ENCODE assay signal across 1 cellular context in genomic region chr11:69704508-69705245, GRCh38.
TF ChIP-seq lines count a peak whose summit lies in the region.

No MANE protein-coding gene starts in this region.

TF ChIP-seq in WTC11, 78 proteins besides CTCF, POLR2A, EP300 and RAD21 (continued from another document and continues in another):
- TF ChIP-seq, protein P1, sequence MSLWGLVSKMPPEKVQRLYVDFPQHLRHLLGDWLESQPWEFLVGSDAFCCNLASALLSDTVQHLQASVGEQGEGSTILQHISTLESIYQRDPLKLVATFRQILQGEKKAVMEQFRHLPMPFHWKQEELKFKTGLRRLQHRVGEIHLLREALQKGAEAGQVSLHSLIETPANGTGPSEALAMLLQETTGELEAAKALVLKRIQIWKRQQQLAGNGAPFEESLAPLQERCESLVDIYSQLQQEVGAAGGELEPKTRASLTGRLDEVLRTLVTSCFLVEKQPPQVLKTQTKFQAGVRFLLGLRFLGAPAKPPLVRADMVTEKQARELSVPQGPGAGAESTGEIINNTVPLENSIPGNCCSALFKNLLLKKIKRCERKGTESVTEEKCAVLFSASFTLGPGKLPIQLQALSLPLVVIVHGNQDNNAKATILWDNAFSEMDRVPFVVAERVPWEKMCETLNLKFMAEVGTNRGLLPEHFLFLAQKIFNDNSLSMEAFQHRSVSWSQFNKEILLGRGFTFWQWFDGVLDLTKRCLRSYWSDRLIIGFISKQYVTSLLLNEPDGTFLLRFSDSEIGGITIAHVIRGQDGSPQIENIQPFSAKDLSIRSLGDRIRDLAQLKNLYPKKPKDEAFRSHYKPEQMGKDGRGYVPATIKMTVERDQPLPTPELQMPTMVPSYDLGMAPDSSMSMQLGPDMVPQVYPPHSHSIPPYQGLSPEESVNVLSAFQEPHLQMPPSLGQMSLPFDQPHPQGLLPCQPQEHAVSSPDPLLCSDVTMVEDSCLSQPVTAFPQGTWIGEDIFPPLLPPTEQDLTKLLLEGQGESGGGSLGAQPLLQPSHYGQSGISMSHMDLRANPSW (CRISPR knock-in tag; conservative IDR thresholded peaks at IDR 0.05; ENCODE audit: low read depth): no peak
- TF ChIP-seq ZNF281 (CRISPR knock-in tag; IDR thresholded peaks at IDR 0.05) (no peak), HMGXB4 (CRISPR knock-in tag; IDR thresholded peaks at IDR 0.05) (peak; percentile 86), FOXJ3 (CRISPR knock-in tag; IDR thresholded peaks at IDR 0.05; ENCODE audit: borderline replicate concordance) (no peak), SMAD3 (CRISPR knock-in tag; IDR thresholded peaks at IDR 0.05; ENCODE audit: borderline replicate concordance) (no peak), ARID4B (CRISPR knock-in tag; IDR thresholded peaks at IDR 0.05; ENCODE audit: borderline replicate concordance) (no peak), ZNF532 (CRISPR knock-in tag; IDR thresholded peaks at IDR 0.05; ENCODE audit: borderline replicate concordance) (no peak), RORB (CRISPR knock-in tag; IDR thresholded peaks at IDR 0.05) (no peak), ZNF423 (CRISPR knock-in tag; IDR thresholded peaks at IDR 0.05) (no peak), IRF2 (CRISPR knock-in tag; IDR thresholded peaks at IDR 0.05; ENCODE audit: borderline replicate concordance, low read depth) (no peak), CBFB (CRISPR knock-in tag; IDR thresholded peaks at IDR 0.05; ENCODE audit: low read depth) (0 out of 2 replicates have a peak, but pooled peaks have one; percentile 31), FOXP1 (CRISPR knock-in tag; IDR thresholded peaks at IDR 0.05; ENCODE audit: borderline replicate concordance) (no peak), SP1 (CRISPR knock-in tag; conservative IDR thresholded peaks at IDR 0.05) (peak; percentile 46), HMGA2 (CRISPR knock-in tag; IDR thresholded peaks at IDR 0.05) (no peak), GTF2I (CRISPR knock-in tag; conservative IDR thresholded peaks at IDR 0.05) (no peak), IRF1 (CRISPR knock-in tag; IDR thresholded peaks at IDR 0.05) (no peak), ELF4 (CRISPR knock-in tag; IDR thresholded peaks at IDR 0.05; ENCODE audit: low read depth) (no peak), ATF2 (CRISPR knock-in tag; IDR thresholded peaks at IDR 0.05; ENCODE audit: borderline replicate concordance, low read depth) (no peak), ESRRA (CRISPR knock-in tag; IDR thresholded peaks at IDR 0.05; ENCODE audit: borderline replicate concordance) (no peak)
- TF ChIP-seq, protein P2, sequence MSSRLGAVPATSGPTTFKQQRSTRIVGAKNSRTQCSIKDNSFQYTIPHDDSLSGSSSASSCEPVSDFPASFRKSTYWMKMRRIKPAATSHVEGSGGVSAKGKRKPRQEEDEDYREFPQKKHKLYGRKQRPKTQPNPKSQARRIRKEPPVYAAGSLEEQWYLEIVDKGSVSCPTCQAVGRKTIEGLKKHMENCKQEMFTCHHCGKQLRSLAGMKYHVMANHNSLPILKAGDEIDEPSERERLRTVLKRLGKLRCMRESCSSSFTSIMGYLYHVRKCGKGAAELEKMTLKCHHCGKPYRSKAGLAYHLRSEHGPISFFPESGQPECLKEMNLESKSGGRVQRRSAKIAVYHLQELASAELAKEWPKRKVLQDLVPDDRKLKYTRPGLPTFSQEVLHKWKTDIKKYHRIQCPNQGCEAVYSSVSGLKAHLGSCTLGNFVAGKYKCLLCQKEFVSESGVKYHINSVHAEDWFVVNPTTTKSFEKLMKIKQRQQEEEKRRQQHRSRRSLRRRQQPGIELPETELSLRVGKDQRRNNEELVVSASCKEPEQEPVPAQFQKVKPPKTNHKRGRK (CRISPR knock-in tag; IDR thresholded peaks at IDR 0.05; ENCODE audit: borderline replicate concordance): no peak
- TF ChIP-seq, protein P3, sequence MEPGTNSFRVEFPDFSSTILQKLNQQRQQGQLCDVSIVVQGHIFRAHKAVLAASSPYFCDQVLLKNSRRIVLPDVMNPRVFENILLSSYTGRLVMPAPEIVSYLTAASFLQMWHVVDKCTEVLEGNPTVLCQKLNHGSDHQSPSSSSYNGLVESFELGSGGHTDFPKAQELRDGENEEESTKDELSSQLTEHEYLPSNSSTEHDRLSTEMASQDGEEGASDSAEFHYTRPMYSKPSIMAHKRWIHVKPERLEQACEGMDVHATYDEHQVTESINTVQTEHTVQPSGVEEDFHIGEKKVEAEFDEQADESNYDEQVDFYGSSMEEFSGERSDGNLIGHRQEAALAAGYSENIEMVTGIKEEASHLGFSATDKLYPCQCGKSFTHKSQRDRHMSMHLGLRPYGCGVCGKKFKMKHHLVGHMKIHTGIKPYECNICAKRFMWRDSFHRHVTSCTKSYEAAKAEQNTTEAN (CRISPR knock-in tag; IDR thresholded peaks at IDR 0.05): no peak
- TF ChIP-seq, protein P4, sequence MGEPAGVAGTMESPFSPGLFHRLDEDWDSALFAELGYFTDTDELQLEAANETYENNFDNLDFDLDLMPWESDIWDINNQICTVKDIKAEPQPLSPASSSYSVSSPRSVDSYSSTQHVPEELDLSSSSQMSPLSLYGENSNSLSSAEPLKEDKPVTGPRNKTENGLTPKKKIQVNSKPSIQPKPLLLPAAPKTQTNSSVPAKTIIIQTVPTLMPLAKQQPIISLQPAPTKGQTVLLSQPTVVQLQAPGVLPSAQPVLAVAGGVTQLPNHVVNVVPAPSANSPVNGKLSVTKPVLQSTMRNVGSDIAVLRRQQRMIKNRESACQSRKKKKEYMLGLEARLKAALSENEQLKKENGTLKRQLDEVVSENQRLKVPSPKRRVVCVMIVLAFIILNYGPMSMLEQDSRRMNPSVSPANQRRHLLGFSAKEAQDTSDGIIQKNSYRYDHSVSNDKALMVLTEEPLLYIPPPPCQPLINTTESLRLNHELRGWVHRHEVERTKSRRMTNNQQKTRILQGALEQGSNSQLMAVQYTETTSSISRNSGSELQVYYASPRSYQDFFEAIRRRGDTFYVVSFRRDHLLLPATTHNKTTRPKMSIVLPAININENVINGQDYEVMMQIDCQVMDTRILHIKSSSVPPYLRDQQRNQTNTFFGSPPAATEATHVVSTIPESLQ (CRISPR knock-in tag; IDR thresholded peaks at IDR 0.05): no peak
- TF ChIP-seq, protein P5, sequence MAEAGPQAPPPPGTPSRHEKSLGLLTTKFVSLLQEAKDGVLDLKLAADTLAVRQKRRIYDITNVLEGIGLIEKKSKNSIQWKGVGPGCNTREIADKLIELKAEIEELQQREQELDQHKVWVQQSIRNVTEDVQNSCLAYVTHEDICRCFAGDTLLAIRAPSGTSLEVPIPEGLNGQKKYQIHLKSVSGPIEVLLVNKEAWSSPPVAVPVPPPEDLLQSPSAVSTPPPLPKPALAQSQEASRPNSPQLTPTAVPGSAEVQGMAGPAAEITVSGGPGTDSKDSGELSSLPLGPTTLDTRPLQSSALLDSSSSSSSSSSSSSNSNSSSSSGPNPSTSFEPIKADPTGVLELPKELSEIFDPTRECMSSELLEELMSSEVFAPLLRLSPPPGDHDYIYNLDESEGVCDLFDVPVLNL (CRISPR knock-in tag; IDR thresholded peaks at IDR 0.05; ENCODE audit: borderline replicate concordance, low read depth): no peak
- TF ChIP-seq, protein P6, sequence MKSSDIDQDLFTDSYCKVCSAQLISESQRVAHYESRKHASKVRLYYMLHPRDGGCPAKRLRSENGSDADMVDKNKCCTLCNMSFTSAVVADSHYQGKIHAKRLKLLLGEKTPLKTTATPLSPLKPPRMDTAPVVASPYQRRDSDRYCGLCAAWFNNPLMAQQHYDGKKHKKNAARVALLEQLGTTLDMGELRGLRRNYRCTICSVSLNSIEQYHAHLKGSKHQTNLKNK (CRISPR knock-in tag; IDR thresholded peaks at IDR 0.05): no peak
